ENCODE assay signal across 1 cellular context in the genomic region with DNA sequence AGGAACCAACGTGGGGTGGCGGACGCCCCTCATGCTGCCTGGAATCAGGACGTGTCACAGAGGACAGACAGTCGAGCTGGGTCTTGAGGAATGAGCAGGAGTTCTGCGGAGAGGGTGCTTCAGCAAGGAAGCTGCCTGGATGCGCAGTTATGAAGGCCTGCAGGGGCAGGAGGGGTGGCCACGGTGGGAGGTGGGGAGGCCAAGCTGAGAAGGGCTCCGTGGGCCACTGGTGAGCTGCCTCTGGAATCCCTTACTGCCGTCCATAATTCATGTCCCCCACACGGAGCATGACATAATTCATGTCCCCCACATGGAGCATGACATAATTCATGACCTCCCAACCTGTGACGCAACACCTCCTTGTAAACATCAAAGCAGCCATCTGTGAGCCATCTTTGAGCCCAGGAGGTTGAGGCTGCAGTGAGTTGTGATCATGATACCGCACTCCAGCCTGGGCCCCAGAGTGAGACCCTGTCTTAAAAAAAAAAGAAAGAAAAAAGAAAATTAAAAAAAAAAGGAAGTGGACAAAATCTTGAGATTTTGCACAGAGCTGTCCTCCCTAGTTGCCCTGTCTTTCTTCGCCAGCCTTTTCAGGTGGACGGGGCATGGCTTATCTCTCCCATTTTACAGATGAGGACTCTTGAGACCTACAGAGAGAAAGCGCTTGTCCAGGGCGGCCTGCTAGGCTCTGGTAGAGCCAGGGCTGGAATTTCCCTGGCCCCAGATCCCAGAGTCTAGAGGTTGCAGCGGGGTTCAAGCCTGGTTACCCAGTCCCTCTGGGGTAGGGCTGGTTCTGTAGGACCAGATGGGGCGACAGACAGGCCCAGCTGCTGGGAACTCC.
A peak's percentile ranks its signal among the peaks of the same experiment; 100 is the strongest.
TF ChIP-seq lines count a peak whose summit lies in the region.

No MANE protein-coding gene starts in this region.

TF ChIP-seq in H1, 55 proteins besides CTCF, POLR2A, EP300 and RAD21:
- TF ChIP-seq CBX5 (IDR thresholded peaks at IDR 0.05; ENCODE audit: low read depth, low read length) (no peak), BCL11A (IDR thresholded peaks at IDR 0.05; ENCODE audit: low read depth in 2 of 2, low read length in 2 of 2) (no peak), CEBPB (IDR thresholded peaks at IDR 0.05; ENCODE audit: low read depth, low read length) (peak; percentile 61), HDAC2 (IDR thresholded peaks at IDR 0.05; ENCODE audit: borderline replicate concordance in 1 of 2, low read depth in 2 of 2, low read length in 2 of 2) (no peak), MAFK (IDR thresholded peaks at IDR 0.05; ENCODE audit: low read depth, low read length) (no peak)
